In genomic region chr20:36835025-36835424, GRCh38 we compare ENCODE assay signal across 8 cellular contexts. TPM values are rescaled to one million over a fixed set of nuclear protein-coding genes. Genes with fewer than 3 reads are reported as not detected.
DNase-seq lines count a peak whose midpoint lies in the region; FAIRE-seq and TF ChIP-seq lines count a peak whose summit lies in the region.

No MANE protein-coding gene starts in this region.

- no peaks in the 10 kb centered on the region for H4K20me1 ChIP-seq in H9 (ENCODE audit: control insufficient read depth, insufficient read depth, insufficient read length)

- H2BK5ac ChIP-seq in H9 (ENCODE audit: insufficient read length, low read length): no peak overlapping the region

- intact Hi-C loops in esophagus muscularis mucosa (cut with DNase I) (no loop called here), head of caudate nucleus (cut with DNase I) (loop anchor here (1.0 kb wide), 1 partner anchor 10 kb away; no protein-coding TSS in a partner anchor)

- no peak overlapping the region for H3K23ac ChIP-seq in H9 (ENCODE audit: insufficient read length, low read depth, low read length)

- no peak overlapping the region for H2BK12ac ChIP-seq in H9 (ENCODE audit: insufficient read length, low read depth, low read length)

- 0 out of 7 replicates have a peak overlapping the region, but pooled peaks of 1 of the 3 experiments have one; percentile 57 for H3K27ac Mint-ChIP-seq in H9

- H3K36me3 Mint-ChIP-seq in H9 (ENCODE audit: insufficient read depth in 1 of 3, low read depth in 3 of 3): peaks cover 4 to 14% (median 13%) of the 10 kb centered on the region in 3 experiments

- no peaks in the 10 kb centered on the region for H3K27me3 Mint-ChIP-seq in H9 (ENCODE audit: low read depth)

- H3K27me3 ChIP-seq in H9 (ENCODE audit: insufficient read depth, low read length): no peaks in the 10 kb centered on the region
- no peaks in the 10 kb centered on the region for H3K27me3 ChIP-seq in esophagus muscularis mucosa
- no peaks in the 10 kb centered on the region for H3K27me3 ChIP-seq in skeletal muscle satellite cell (ENCODE audit: control insufficient read depth, insufficient read depth, low read length)

- no peak overlapping the region for H2AFZ ChIP-seq in H9 (ENCODE audit: low read length)

- H3K36me3 ChIP-seq in SK-N-MC (ENCODE audit: insufficient read depth, low read length): no peaks in the 10 kb centered on the region
- H3K36me3 ChIP-seq in esophagus muscularis mucosa: peaks cover 0 to 30% (median 23%) of the 10 kb centered on the region in 4 donors
- H3K36me3 ChIP-seq in skeletal muscle satellite cell (ENCODE audit: insufficient read depth, low read length): peaks cover 28% of the 10 kb centered on the region

- H3T11ph ChIP-seq in H9 (ENCODE audit: low read length): no peak overlapping the region

- no peak overlapping the region for H3K14ac ChIP-seq in H9 (ENCODE audit: insufficient read depth, low read length)

- TF ChIP-seq CTCF in H9 (conservative IDR thresholded peaks at IDR 0.05) (no peak), esophagus muscularis mucosa (IDR thresholded peaks at IDR 0.05) (no peak)

- H3K4me2 ChIP-seq in H9 (ENCODE audit: insufficient read depth, insufficient read length, low read length): no peak overlapping the region
- peak overlapping the region; percentile 74 for H3K4me2 ChIP-seq in skeletal muscle satellite cell (ENCODE audit: low read length)

- H4K8ac ChIP-seq in H9 (replicated peaks; ENCODE audit: insufficient read length, low read depth, low read length): no peak overlapping the region

- H3K4me1 Mint-ChIP-seq in H9: peaks cover 4 to 45% of the 10 kb centered on the region in 2 experiments

- no peaks in the 10 kb centered on the region for H3K23me2 ChIP-seq in H9 (ENCODE audit: insufficient read length, low read depth, low read length, poor library complexity, severe bottlenecking)

- no peak overlapping the region; a peak in 1 of 5 replicates for H3K4me3 Mint-ChIP-seq in H9

- no peak overlapping the region for H2AK5ac ChIP-seq in H9 (ENCODE audit: insufficient read length, low read length)

- WGBS in H9 (ENCODE audit: extremely low coverage, insufficient read length, low lambda C conversion rate): no CpG with 5 or more reads among the region's 5 CpGs
- WGBS in esophagus muscularis mucosa: 65% methylated on average over 5 of the region's 5 CpGs

- H3K79me1 ChIP-seq in H9 (ENCODE audit: insufficient read depth, low read depth, low read length, poor library complexity, severe bottlenecking): no peaks in the 10 kb centered on the region

- no peak for FAIRE-seq in RCC 7860 (lab: Jason Lieb, UNC)

- no peaks in the 10 kb centered on the region for H3K9me3 Mint-ChIP-seq in H9

- H4K5ac ChIP-seq in H9 (ENCODE audit: insufficient read length, low read depth, low read length): no peak overlapping the region

- no peak overlapping the region for H2BK120ac ChIP-seq in H9 (ENCODE audit: low read depth, low read length, poor library complexity, severe bottlenecking)

- H3K9ac ChIP-seq in H9 (ENCODE audit: extremely low read depth, insufficient read length, low read length) (no peak overlapping the region), SK-N-MC (ENCODE audit: insufficient read length) (peak overlapping the region; percentile 63), skeletal muscle satellite cell (ENCODE audit: low read depth, low read length) (peak overlapping the region; percentile 78)

- H3K18ac ChIP-seq in H9 (ENCODE audit: insufficient read length, low read depth, low read length): peak overlapping the region; percentile 84

- H3K27ac ChIP-seq in H9 (ENCODE audit: insufficient read length, low read depth, low read length) (no peak overlapping the region), SK-N-MC (peak overlapping the region; percentile 79), esophagus muscularis mucosa (replicated peaks in 1 of 4) (peak overlapping the region; percentile 84 to 88 (median 86))

- no peak overlapping the region for H2BK15ac ChIP-seq in H9 (ENCODE audit: low read depth, low read length)

- H3K79me2 ChIP-seq in H9 (ENCODE audit: insufficient read depth, low read length): no peaks in the 10 kb centered on the region

- H3K4me3 ChIP-seq in SK-N-MC (peak overlapping the region; percentile 58), esophagus muscularis mucosa (peak overlapping the region; percentile 13 to 50 (median 34)), skeletal muscle satellite cell (ENCODE audit: low read length) (peak overlapping the region; percentile 58)

- no peak overlapping the region for H3K56ac ChIP-seq in H9 (ENCODE audit: insufficient read length, low read depth, low read length)

- no peak for TF ChIP-seq POLR2A in esophagus muscularis mucosa (IDR thresholded peaks at IDR 0.05; ENCODE audit: low read depth)

- H3K4ac ChIP-seq in H9 (ENCODE audit: low read depth, low read length): no peak overlapping the region

- DNase-seq in H9 (no peak), SK-N-MC (ENCODE audit: low read depth, low spot score) (no peak), esophagus muscularis mucosa (ENCODE audit: extremely low spot score) (no peak), RCC 7860 (ENCODE audit: low spot score) (no peak), ureter (ENCODE audit: low spot score) (no peak), GOT3 (lab: John Stamatoyannopoulos, UW) (no peak), head of caudate nucleus (no peak)

- H3K9me3 ChIP-seq in H9 (ENCODE audit: control insufficient read depth, low read depth, low read length) (no peaks in the 10 kb centered on the region), SK-N-MC (ENCODE audit: low read depth, low read length) (no peaks in the 10 kb centered on the region), esophagus muscularis mucosa (no peaks in the 10 kb centered on the region), skeletal muscle satellite cell (replicated peaks; ENCODE audit: low read length) (no peaks in the 10 kb centered on the region)

- no peak for TF ChIP-seq EP300 in esophagus muscularis mucosa (IDR thresholded peaks at IDR 0.05)

- H3K4me1 ChIP-seq in H9 (ENCODE audit: insufficient read depth, low read length) (no peaks in the 10 kb centered on the region; the same call in 1 of the 2 replicates), esophagus muscularis mucosa (peaks cover 64 to 73% (median 73%) of the 10 kb centered on the region in 4 donors), skeletal muscle satellite cell (ENCODE audit: control insufficient read depth, insufficient read depth, low read length) (peaks cover 44% of the 10 kb centered on the region)

- no peak overlapping the region for H2BK20ac ChIP-seq in H9 (ENCODE audit: low read depth, low read length, poor library complexity, severe bottlenecking)

- no peak overlapping the region for H4K91ac ChIP-seq in H9 (ENCODE audit: insufficient read length, low read depth, low read length)

RNA-seq across cellular contexts. Expression of gene TLDC2, which starts 40.9 kb away (rescaled TPM):
- total RNA-seq in H9 (2021): 0.11 TPM in 1 of 2 replicates, not detected in the other
- total RNA-seq in esophagus muscularis mucosa: under 1 TPM in 3 of 4 donors, not detected in 1; 0.34 to 0.66 (median 0.42) TPM
- total RNA-seq in skeletal muscle satellite cell (2012; rRNA removed): not detected in 2 replicates
- 0.36 TPM for total RNA-seq in ureter
